8 cellular contexts compared by ENCODE assay signal in genomic region chr5:121962347-121962670, GRCh38. TPM values are rescaled to one million over a fixed set of nuclear protein-coding genes. Genes with fewer than 3 reads are reported as not detected.
A peak's percentile ranks its signal among the peaks of the same experiment; 100 is the strongest.
DNase-seq lines count a peak whose midpoint lies in the region; ATAC-seq, FAIRE-seq and TF ChIP-seq lines count a peak whose summit lies in the region.

No MANE protein-coding gene starts in this region.

- H4K20me1 ChIP-seq in KMS-11 (ENCODE audit: insufficient read depth) = no peaks in the 10 kb centered on the region

- TF ChIP-seq CTCF in KMS-11 (conservative IDR thresholded peaks at IDR 0.05; ENCODE audit: low read depth, low read length) = no peak
- TF ChIP-seq CTCF in chondrocyte (IDR thresholded peaks at IDR 0.05) = no peak
- TF ChIP-seq CTCF in nephron progenitor cell (IDR thresholded peaks at IDR 0.05) = no peak

- H3K27me3 ChIP-seq in KMS-11 (ENCODE audit: insufficient read depth, low read depth) = no peaks in the 10 kb centered on the region

- H3K27ac ChIP-seq in KMS-11 = peak overlapping the region; percentile 68

- peak overlapping the region; percentile 91 for H3K4me2 ChIP-seq in KMS-11

- peaks cover 52% of the 10 kb centered on the region for H3K79me2 ChIP-seq in KMS-11 (ENCODE audit: insufficient read depth, low read depth)

- H3K9me3 Mint-ChIP-seq in chondrocyte (ENCODE audit: low read depth) = peaks cover 5% of the 10 kb centered on the region
- H3K9me3 Mint-ChIP-seq in nephron progenitor cell = peaks cover 23% of the 10 kb centered on the region

- no peaks in the 10 kb centered on the region for H3K36me3 ChIP-seq in KMS-11 (ENCODE audit: insufficient read depth)

- peak; percentile 59 for ATAC-seq in GM21619 (IDR thresholded peaks at IDR 0.05; ENCODE audit: unreplicated experiment)

- peak overlapping the region; percentile 92 for H3K4me3 Mint-ChIP-seq in chondrocyte (ENCODE audit: unreplicated experiment)
- H3K4me3 Mint-ChIP-seq in nephron progenitor cell = peak overlapping the region; percentile 93

- no peak for TF ChIP-seq POLR2A in GM12891 (IDR thresholded peaks at IDR 0.05; ENCODE audit: low read depth, low read length)

- peak; percentile 54 for FAIRE-seq in GM12891 (lab: Jason Lieb, UNC)

- H2AFZ ChIP-seq in KMS-11 (ENCODE audit: low read depth) = peak overlapping the region; percentile 90

- H3K9ac ChIP-seq in KMS-11 = peak overlapping the region; percentile 78

- H3K27me3 Mint-ChIP-seq in chondrocyte (ENCODE audit: low read depth) = peaks cover 11% of the 10 kb centered on the region
- peaks cover 20% of the 10 kb centered on the region for H3K27me3 Mint-ChIP-seq in nephron progenitor cell (ENCODE audit: low read depth, poor library complexity)

- H3K4me3 ChIP-seq in KMS-11 (IDR thresholded peaks at IDR 0.05; ENCODE audit: insufficient read depth, low read depth, low read length) = no peak overlapping the region

- H3K4me1 Mint-ChIP-seq in chondrocyte (ENCODE audit: low read depth) = peaks cover 25% of the 10 kb centered on the region
- H3K4me1 Mint-ChIP-seq in nephron progenitor cell = peaks cover 21% of the 10 kb centered on the region

- H3K36me3 Mint-ChIP-seq in chondrocyte (ENCODE audit: low read depth) = peaks cover 5% of the 10 kb centered on the region
- H3K36me3 Mint-ChIP-seq in nephron progenitor cell (ENCODE audit: low read depth) = peaks cover 34% of the 10 kb centered on the region

- peaks cover 1% of the 10 kb centered on the region for H3K4me1 ChIP-seq in KMS-11 (ENCODE audit: low read depth, poor library complexity, severe bottlenecking)

- H3K27ac Mint-ChIP-seq in chondrocyte (ENCODE audit: unreplicated experiment) = peak overlapping the region; percentile 95
- peak overlapping the region; percentile 99 for H3K27ac Mint-ChIP-seq in nephron progenitor cell

- DNase-seq in GM12891 (ENCODE audit: insufficient read length, low spot score) (peak; percentile 10), chondrocyte (ENCODE audit: low spot score) (no peak), nephron progenitor cell (no peak), DMS79 (lab: John Stamatoyannopoulos, UW) (no peak), CD1c-positive myeloid dendritic cell (ENCODE audit: extremely low spot score) (no peak)
- DNase-seq in stimulated activated naive CD4-positive, alpha-beta T cell treated with Interleukin-2 at 50 U/mL for 16 hours (lab: John Stamatoyannopoulos, UW) = no peak

TF ChIP-seq in GM12891, 5 proteins besides CTCF, POLR2A, EP300 and RAD21:
- TF ChIP-seq SPI1 (IDR thresholded peaks at IDR 0.05; ENCODE audit: low read depth, low read length) (peak; percentile 55; the same call in 1 of the 2 replicates), TAF1 (IDR thresholded peaks at IDR 0.05; ENCODE audit: low read depth, low read length) (no peak), POU2F2 (IDR thresholded peaks at IDR 0.05; ENCODE audit: low read depth, low read length) (no peak)

RNA-seq across cellular contexts. Expression of gene SRFBP1, which starts 0.5 kb away (rescaled TPM):
- 4.6 TPM for polyA plus RNA-seq in GM12891 (2012; ENCODE audit: low read depth, missing spikeins)
- 9.0 to 11.8 TPM (median 9.1 TPM) in 3 replicates for total RNA-seq in chondrocyte
